22 cellular contexts compared by ENCODE assay signal in the genomic region with DNA sequence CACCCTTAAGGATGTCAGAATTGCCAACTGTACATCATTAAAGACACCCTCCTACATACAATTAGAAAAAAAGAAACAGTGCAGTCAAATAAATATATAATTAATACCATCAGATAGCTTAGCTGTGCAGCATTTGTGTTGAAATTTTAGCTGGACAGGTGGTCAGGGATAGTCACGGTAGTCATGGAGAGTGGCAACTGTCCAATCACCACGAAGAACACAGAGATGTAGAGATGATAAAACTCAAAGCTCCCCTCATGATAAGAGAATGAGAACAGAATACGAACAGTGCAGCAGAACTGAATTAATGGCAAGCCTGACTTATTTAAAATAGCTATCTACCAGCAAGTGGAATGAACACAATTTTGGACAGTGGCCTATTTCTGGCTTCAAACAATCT.
"Had no signal": no experiment of that assay in that cellular context is flagged by ENCODE, and none has a peak within 500 bp of the region (broad histone marks: within the 10 kb centered on the region; RNA-seq: fewer than 3 reads in every experiment).

No MANE protein-coding gene starts in this region.

- H3K9me3 Mint-ChIP-seq: activated CD4-positive, alpha-beta T cell treated with anti-CD3 and anti-CD28 coated beads, Interleukin-2, amount 10 ng/mL, durations not matched to agents 24 days and 14 days; activated naive CD4-positive, alpha-beta T cell treated with anti-CD3 and anti-CD28 coated beads for 36 hours; activated T-cell treated with anti-CD3 and anti-CD28 coated beads, Interleukin-2, amount 50 U/mL, for 24 hours; brain; endodermal cell; immature natural killer cell; natural killer cell treated with Interleukin-12 subunit alpha and Interleukin-12 subunit beta and Interleukin-15 and Interleukin-18, amount 100 ng/mL, for 72 hours had no signal

- H3K27ac Mint-ChIP-seq: activated CD4-positive, alpha-beta T cell treated with anti-CD3 and anti-CD28 coated beads, Interleukin-2, amount 10 ng/mL, durations not matched to agents 24 days and 14 days; activated CD8-positive, alpha-beta T cell treated with anti-CD3 and anti-CD28 coated beads, Interleukin-2, amount 10 ng/mL, durations not matched to agents 7 days and 5 days; activated naive CD4-positive, alpha-beta T cell treated with anti-CD3 and anti-CD28 coated beads for 36 hours; activated T-cell treated with anti-CD3 and anti-CD28 coated beads, Interleukin-2, amount 50 U/mL, for 24 hours; activated T-helper 2 cell treated with anti-CD3 and anti-CD28 coated beads, Interferon-gamma antibody, Interleukin-2, Interleukin-4, amounts not matched to agents 10 μg/mL and 5 μg/mL and 100 μg/mL, durations not matched to agents 14 hours and 24 hours and 36 hours; brain; endodermal cell; immature natural killer cell; natural killer cell treated with Interleukin-12 subunit alpha and Interleukin-12 subunit beta and Interleukin-15 and Interleukin-18, amount 100 ng/mL, for 72 hours had no signal

- H3K27ac ChIP-seq: colonic mucosa, heart right ventricle had no signal

- H3K4me1 Mint-ChIP-seq: immature natural killer cell had no signal

- H3K36me3 Mint-ChIP-seq: brain had no signal

- H3K4me3 ChIP-seq: colonic mucosa, heart right ventricle had no signal

- DNase-seq: activated CD8-positive, alpha-beta T cell treated with anti-CD3 and anti-CD28 coated beads, Interleukin-2, amount 10 ng/mL, durations not matched to agents 7 days and 5 days; activated naive CD4-positive, alpha-beta T cell treated with anti-CD3 and anti-CD28 coated beads for 36 hours; activated T-cell treated with anti-CD3 and anti-CD28 coated beads, Interleukin-2, amount 50 U/mL, for 24 hours; anterior cingulate cortex; caudate nucleus; endodermal cell; heart right ventricle; immature natural killer cell; kidney glomerular epithelial cell; nucleus accumbens; retina; stimulated activated CD4-positive, alpha-beta T cell treated with anti-CD3 and anti-CD28 coated beads, Interleukin-12 subunit alpha, Interleukin-12 subunit beta, amount 100 ng/mL, for 4 hours; stimulated activated CD4-positive, alpha-beta T cell treated with anti-CD3 and anti-CD28 coated beads, Interleukin-1b, Interleukin-23, amount 100 ng/mL, for 48 hours; stimulated activated CD8-positive, alpha-beta memory T cell treated with anti-CD3 and anti-CD28 coated beads, Interleukin-4, amount 100 ng/mL, for 48 hours; stimulated activated naive CD4-positive, alpha-beta T cell; T1000 had no signal

- H3K36me3 ChIP-seq: colonic mucosa, heart right ventricle had no signal

- H3K27me3 Mint-ChIP-seq: activated CD4-positive, alpha-beta T cell treated with anti-CD3 and anti-CD28 coated beads, Interleukin-2, amount 10 ng/mL, durations not matched to agents 24 days and 14 days; activated T-cell treated with anti-CD3 and anti-CD28 coated beads, Interleukin-2, amount 50 U/mL, for 24 hours; brain; natural killer cell treated with Interleukin-12 subunit alpha and Interleukin-12 subunit beta and Interleukin-15 and Interleukin-18, amount 100 ng/mL, for 72 hours had no signal

- H3K27me3 ChIP-seq: colonic mucosa, heart right ventricle had no signal

- H3K9me3 ChIP-seq: colonic mucosa had no signal

- ATAC-seq: activated CD8-positive, alpha-beta T cell treated with anti-CD3 and anti-CD28 coated beads, Interleukin-2, amount 10 ng/mL, durations not matched to agents 7 days and 5 days; esophagus mucosa; heart right ventricle; natural killer cell treated with Interleukin-12 subunit alpha and Interleukin-12 subunit beta and Interleukin-15 and Interleukin-18, amount 100 ng/mL, for 72 hours had no signal

- H3K4me3 Mint-ChIP-seq: activated CD4-positive, alpha-beta T cell treated with anti-CD3 and anti-CD28 coated beads, Interleukin-2, amount 10 ng/mL, durations not matched to agents 24 days and 14 days; activated CD8-positive, alpha-beta T cell treated with anti-CD3 and anti-CD28 coated beads, Interleukin-2, amount 10 ng/mL, durations not matched to agents 7 days and 5 days; activated naive CD4-positive, alpha-beta T cell treated with anti-CD3 and anti-CD28 coated beads for 36 hours; activated T-cell treated with anti-CD3 and anti-CD28 coated beads, Interleukin-2, amount 50 U/mL, for 24 hours; brain; endodermal cell; immature natural killer cell; natural killer cell treated with Interleukin-12 subunit alpha and Interleukin-12 subunit beta and Interleukin-15 and Interleukin-18, amount 100 ng/mL, for 72 hours had no signal
